Comparison of ENCODE assay signal across 10 cellular contexts in genomic region chr2:233165543-233165894, GRCh38.
"Had no signal": no experiment of that assay in that cellular context is flagged by ENCODE, and none has a peak within 500 bp of the region (broad histone marks: within the 10 kb centered on the region; RNA-seq: fewer than 3 reads in every experiment).

No MANE protein-coding gene starts in this region.

- DNase-seq: activated CD4-positive, CD25-positive, alpha-beta regulatory T cell; activated naive CD4-positive, alpha-beta T cell; esophagus squamous epithelium; nucleus accumbens; stimulated activated naive B cell treated with anti-CD40 and anti-IgM and Interleukin-4, amounts not matched to agents 10 μg/mL and 1 μg/mL and 100 μg/mL, for 72 hours had no signal

- H3K4me3 ChIP-seq: esophagus squamous epithelium, prostate gland, smooth muscle cell had no signal

- H3K36me3 Mint-ChIP-seq: type B pancreatic cell had no signal

- H3K27ac Mint-ChIP-seq: natural killer cell; T-helper 1 cell treated with Interleukin-12 subunit alpha and Interleukin-12 subunit beta and Interleukin-4 antibody, amounts not matched to agents 30 μg/mL and 1 μg/mL, for 36 hours; type B pancreatic cell had no signal

- H3K27ac ChIP-seq: prostate gland had no signal

- H3K27me3 ChIP-seq: esophagus squamous epithelium had no signal

- H3K4me3 Mint-ChIP-seq: natural killer cell; stimulated activated naive B cell treated with anti-CD40 and anti-IgM and Interleukin-4, amounts not matched to agents 10 μg/mL and 1 μg/mL and 100 μg/mL, for 72 hours; T-helper 1 cell treated with Interleukin-12 subunit alpha and Interleukin-12 subunit beta and Interleukin-4 antibody, amounts not matched to agents 30 μg/mL and 1 μg/mL, for 36 hours; type B pancreatic cell had no signal

- H3K9me3 Mint-ChIP-seq: natural killer cell; stimulated activated naive B cell treated with anti-CD40 and anti-IgM and Interleukin-4, amounts not matched to agents 10 μg/mL and 1 μg/mL and 100 μg/mL, for 72 hours; T-helper 1 cell treated with Interleukin-12 subunit alpha and Interleukin-12 subunit beta and Interleukin-4 antibody, amounts not matched to agents 30 μg/mL and 1 μg/mL, for 36 hours; type B pancreatic cell had no signal

- ATAC-seq: stimulated activated naive B cell treated with anti-CD40 and anti-IgM and Interleukin-4, amounts not matched to agents 10 μg/mL and 1 μg/mL and 100 μg/mL, for 72 hours had no signal

- H3K4me1 ChIP-seq: prostate gland had no signal

- H3K36me3 ChIP-seq: prostate gland had no signal

- H3K9me3 ChIP-seq: esophagus squamous epithelium, prostate gland had no signal

- H3K27me3 Mint-ChIP-seq: stimulated activated naive B cell treated with anti-CD40 and anti-IgM and Interleukin-4, amounts not matched to agents 10 μg/mL and 1 μg/mL and 100 μg/mL, for 72 hours; type B pancreatic cell had no signal
